3 cellular contexts compared by ENCODE assay signal in the genomic region with DNA sequence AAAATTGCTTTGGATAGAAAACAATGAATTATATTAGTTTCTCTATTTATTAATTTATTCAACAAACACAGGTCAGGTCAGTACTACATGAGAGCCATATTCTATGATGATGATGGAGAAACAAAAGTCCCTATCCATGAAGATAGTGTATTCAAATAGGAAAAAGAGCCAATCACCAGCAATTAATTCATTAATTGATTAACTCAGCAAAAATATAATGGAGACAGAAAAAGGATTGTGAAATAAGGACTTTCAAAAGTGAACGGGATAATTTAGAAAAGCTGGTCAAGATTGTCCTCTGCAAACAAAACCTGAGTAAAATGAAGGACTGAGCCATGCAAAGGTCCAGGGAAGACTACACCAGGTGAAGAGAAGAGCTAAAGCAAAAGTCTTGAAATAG.
TF ChIP-seq lines count a peak whose summit lies in the region.

No MANE protein-coding gene starts in this region.

TF ChIP-seq in HepG2, 621 proteins besides CTCF, POLR2A, EP300 and RAD21 (continues in another document):
- peak; percentile 50; the same call in 1 of the 2 replicates for TF ChIP-seq MAFF (IDR thresholded peaks at IDR 0.05; ENCODE audit: low read depth, low read length)
- no peak for TF ChIP-seq ZNF230 (CRISPR knock-in tag; IDR thresholded peaks at IDR 0.05)
- TF ChIP-seq NFE2L1 (CRISPR knock-in tag; IDR thresholded peaks at IDR 0.05; ENCODE audit: borderline replicate concordance): no peak
- TF ChIP-seq, protein P1, sequence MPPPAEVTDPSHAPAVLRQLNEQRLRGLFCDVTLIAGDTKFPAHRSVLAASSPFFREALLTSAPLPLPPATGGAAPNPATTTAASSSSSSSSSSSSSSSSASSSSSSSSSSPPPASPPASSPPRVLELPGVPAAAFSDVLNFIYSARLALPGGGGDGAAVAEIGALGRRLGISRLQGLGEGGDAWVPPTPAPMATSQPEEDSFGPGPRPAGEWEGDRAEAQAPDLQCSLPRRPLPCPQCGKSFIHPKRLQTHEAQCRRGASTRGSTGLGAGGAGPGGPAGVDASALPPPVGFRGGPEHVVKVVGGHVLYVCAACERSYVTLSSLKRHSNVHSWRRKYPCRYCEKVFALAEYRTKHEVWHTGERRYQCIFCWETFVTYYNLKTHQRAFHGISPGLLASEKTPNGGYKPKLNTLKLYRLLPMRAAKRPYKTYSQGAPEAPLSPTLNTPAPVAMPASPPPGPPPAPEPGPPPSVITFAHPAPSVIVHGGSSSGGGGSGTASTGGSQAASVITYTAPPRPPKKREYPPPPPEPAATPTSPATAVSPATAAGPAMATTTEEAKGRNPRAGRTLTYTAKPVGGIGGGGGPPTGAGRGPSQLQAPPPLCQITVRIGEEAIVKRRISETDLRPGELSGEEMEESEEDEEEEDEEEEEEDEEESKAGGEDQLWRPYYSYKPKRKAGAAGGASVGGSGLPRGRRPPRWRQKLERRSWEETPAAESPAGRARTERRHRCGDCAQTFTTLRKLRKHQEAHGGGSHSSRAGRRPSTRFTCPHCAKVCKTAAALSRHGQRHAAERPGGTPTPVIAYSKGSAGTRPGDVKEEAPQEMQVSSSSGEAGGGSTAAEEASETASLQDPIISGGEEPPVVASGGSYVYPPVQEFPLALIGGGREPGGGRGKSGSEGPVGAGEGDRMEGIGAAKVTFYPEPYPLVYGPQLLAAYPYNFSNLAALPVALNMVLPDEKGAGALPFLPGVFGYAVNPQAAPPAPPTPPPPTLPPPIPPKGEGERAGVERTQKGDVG (CRISPR knock-in tag; IDR thresholded peaks at IDR 0.05; ENCODE audit: borderline replicate concordance): no peak
- TF ChIP-seq CENPX (CRISPR knock-in tag; IDR thresholded peaks at IDR 0.05): no peak
- TF ChIP-seq ATF5 (CRISPR knock-in tag; IDR thresholded peaks at IDR 0.05; ENCODE audit: low read depth): no peak
- TF ChIP-seq, protein P2, sequence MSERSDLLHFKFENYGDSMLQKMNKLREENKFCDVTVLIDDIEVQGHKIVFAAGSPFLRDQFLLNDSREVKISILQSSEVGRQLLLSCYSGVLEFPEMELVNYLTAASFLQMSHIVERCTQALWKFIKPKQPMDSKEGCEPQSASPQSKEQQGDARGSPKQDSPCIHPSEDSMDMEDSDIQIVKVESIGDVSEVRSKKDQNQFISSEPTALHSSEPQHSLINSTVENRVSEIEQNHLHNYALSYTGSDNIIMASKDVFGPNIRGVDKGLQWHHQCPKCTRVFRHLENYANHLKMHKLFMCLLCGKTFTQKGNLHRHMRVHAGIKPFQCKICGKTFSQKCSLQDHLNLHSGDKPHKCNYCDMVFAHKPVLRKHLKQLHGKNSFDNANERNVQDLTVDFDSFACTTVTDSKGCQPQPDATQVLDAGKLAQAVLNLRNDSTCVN (CRISPR knock-in tag; IDR thresholded peaks at IDR 0.05; ENCODE audit: borderline replicate concordance): no peak
- TF ChIP-seq RELA (CRISPR knock-in tag; IDR thresholded peaks at IDR 0.05): no peak

TF ChIP-seq in A549, 52 proteins besides CTCF, POLR2A, EP300 and RAD21:
- TF ChIP-seq RARB (CRISPR knock-in tag; IDR thresholded peaks at IDR 0.05): no peak
- no peak for TF ChIP-seq REST (IDR thresholded peaks at IDR 0.05)
- TF ChIP-seq RNF2 (IDR thresholded peaks at IDR 0.05; ENCODE audit: borderline replicate concordance, low read depth): no peak
- peak; percentile 38 for TF ChIP-seq MAFK (IDR thresholded peaks at IDR 0.05; ENCODE audit: partially characterized antibody)
- TF ChIP-seq ZC3H11A (IDR thresholded peaks at IDR 0.05): no peak

TF ChIP-seq in IMR-90, 13 proteins besides CTCF, POLR2A, EP300 and RAD21:
- no peak for TF ChIP-seq RFX5 (IDR thresholded peaks at IDR 0.05; ENCODE audit: low read depth, low read length)
- no peak for TF ChIP-seq MXI1 (IDR thresholded peaks at IDR 0.05; ENCODE audit: borderline replicate concordance, low read depth, low read length)
- TF ChIP-seq USF2 (IDR thresholded peaks at IDR 0.05; ENCODE audit: low read depth, low read length): no peak
- TF ChIP-seq MAFK (IDR thresholded peaks at IDR 0.05; ENCODE audit: low read depth, low read length): peak; percentile 22; the same call in 1 of the 2 replicates
- TF ChIP-seq RCOR1 (IDR thresholded peaks at IDR 0.05; ENCODE audit: insufficient replicate concordance, low read length): no peak
